16 cellular contexts compared by ENCODE assay signal in the genomic region with DNA sequence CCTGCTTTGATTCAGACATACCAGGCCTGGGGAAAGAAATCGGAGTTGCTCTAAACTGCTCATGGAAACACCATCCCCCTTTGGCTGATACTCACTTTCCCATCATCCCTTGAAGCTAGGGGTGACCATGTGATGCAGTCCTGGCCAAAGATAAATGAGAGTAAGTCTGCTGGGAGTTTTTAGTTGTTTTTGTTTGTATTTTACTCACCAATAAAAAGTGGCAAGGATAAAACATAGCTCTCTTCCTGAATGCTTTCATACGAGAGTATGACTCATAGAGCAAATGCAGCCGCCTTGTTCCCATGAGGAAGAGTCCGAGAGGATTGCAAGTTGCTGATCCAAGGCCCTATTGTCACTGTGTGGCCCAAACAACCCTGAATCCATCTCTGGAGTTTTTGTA.
DNase-seq lines count a peak whose midpoint lies in the region; ATAC-seq and TF ChIP-seq lines count a peak whose summit lies in the region.
"Had no signal": no experiment of that assay in that cellular context is flagged by ENCODE, and none has a peak within 500 bp of the region (broad histone marks: within the 10 kb centered on the region; RNA-seq: fewer than 3 reads in every experiment).

No MANE protein-coding gene starts in this region.

- H3K27ac ChIP-seq in HUES48 (ENCODE audit: low read depth, low read length) = peak overlapping the region; percentile 2
- H3K27ac ChIP-seq: BLaER1 had no signal

- H3K36me3 Mint-ChIP-seq in type B pancreatic cell = no peaks in the 10 kb centered on the region
- no peaks in the 10 kb centered on the region for H3K36me3 Mint-ChIP-seq in naive thymus-derived CD8-positive, alpha-beta T cell

- H3K27me3 ChIP-seq in HUES48 (ENCODE audit: control insufficient read depth, insufficient read depth, low read length) = no peaks in the 10 kb centered on the region
- H3K27me3 ChIP-seq: BLaER1 had no signal

- DNase-seq in SW480 (ENCODE audit: low spot score) (peak; percentile 14), fibroblast of villous mesenchyme (ENCODE audit: low read depth) (peak; percentile 52), type B pancreatic cell (ENCODE audit: extremely low spot score, unreplicated experiment) (no peak), HuH-7.5 (ENCODE audit: low spot score) (no peak)
- no peak for DNase-seq in naive thymus-derived CD8-positive, alpha-beta T cell
- DNase-seq: DMS79, GDM1, IMR-90, MV-4-11, NCI-H1417 treated with DMSO at 0.1 percent for 48 hours, NCI-H2029 treated with DMSO at 0.1 percent for 48 hours, NCI-H510A treated with DMSO at 0.1 percent for 48 hours, RPMI8226 had no signal

- POLR2A ChIA-PET in naive thymus-derived CD8-positive, alpha-beta T cell (lab: Charles Lee) = no interaction called here

- no peaks in the 10 kb centered on the region for H3K9me3 ChIP-seq in HUES48 (ENCODE audit: control insufficient read depth, insufficient read depth, low read length)
- H3K9me3 ChIP-seq: BLaER1 had no signal

- H3K9me3 Mint-ChIP-seq in type B pancreatic cell = no peaks in the 10 kb centered on the region
- peaks cover 0 to 8% (median 3%) of the 10 kb centered on the region in 9 donors for H3K9me3 Mint-ChIP-seq in naive thymus-derived CD8-positive, alpha-beta T cell

- H3K4me1 ChIP-seq in HUES48 (ENCODE audit: control insufficient read depth, insufficient read depth, low read length) = no peaks in the 10 kb centered on the region

- no peaks in the 10 kb centered on the region for H3K27me3 Mint-ChIP-seq in type B pancreatic cell
- peaks cover 0 to 2% (median 0%) of the 10 kb centered on the region in 5 donors for H3K27me3 Mint-ChIP-seq in naive thymus-derived CD8-positive, alpha-beta T cell

- ATAC-seq in GM19324 (IDR thresholded peaks at IDR 0.05; ENCODE audit: low FRiP score, unreplicated experiment) = no peak
- ATAC-seq in naive thymus-derived CD8-positive, alpha-beta T cell = no peak

- H3K36me3 ChIP-seq in HUES48 (ENCODE audit: control insufficient read depth, insufficient read depth, low read length) = no peaks in the 10 kb centered on the region
- H3K36me3 ChIP-seq: BLaER1 had no signal

- H3K4me3 ChIP-seq in HUES48 (ENCODE audit: low read depth, low read length) = no peak overlapping the region
- H3K4me3 ChIP-seq in fibroblast of villous mesenchyme (ENCODE audit: low read depth, low read length) = no peak overlapping the region
- H3K4me3 ChIP-seq: BLaER1 had no signal

- TF ChIP-seq CTCF in fibroblast of villous mesenchyme (IDR thresholded peaks at IDR 0.05; ENCODE audit: insufficient read depth, low read depth, low read length) (no peak), type B pancreatic cell (conservative IDR thresholded peaks at IDR 0.05) (no peak)

- H3K4me1 Mint-ChIP-seq in type B pancreatic cell (ENCODE audit: unreplicated experiment) = peaks cover 7% of the 10 kb centered on the region
- no peaks in the 10 kb centered on the region for H3K4me1 Mint-ChIP-seq in naive thymus-derived CD8-positive, alpha-beta T cell

- peak overlapping the region; percentile 79 for H3K27ac Mint-ChIP-seq in type B pancreatic cell
- H3K27ac Mint-ChIP-seq in naive thymus-derived CD8-positive, alpha-beta T cell = no peak overlapping the region

- H3K9ac ChIP-seq in HUES48 (ENCODE audit: low read depth, low read length) = no peak overlapping the region
- H3K9ac ChIP-seq: BLaER1 had no signal

- peak overlapping the region; percentile 46 for H3K4me3 Mint-ChIP-seq in type B pancreatic cell
- H3K4me3 Mint-ChIP-seq in naive thymus-derived CD8-positive, alpha-beta T cell = no peak overlapping the region

Comparison
In these comparisons a context has a peak if more than half of its experiments do, and no peak if none do; other contexts are left out.
1. DNase-seq: peak in SW480 (single experiment) and fibroblast of villous mesenchyme (single experiment); none in type B pancreatic cell (single experiment), HuH-7.5 (single experiment) and naive thymus-derived CD8-positive, alpha-beta T cell (0 of 10).